Comparison of ENCODE assay signal across 8 cellular contexts in genomic region chr1:44327679-44328491, GRCh38. TPM values are rescaled to one million over a fixed set of nuclear protein-coding genes. Genes with fewer than 3 reads are reported as not detected.
DNase-seq lines count a peak whose midpoint lies in the region; ATAC-seq, FAIRE-seq and TF ChIP-seq lines count a peak whose summit lies in the region.

No MANE protein-coding gene starts in this region.

- no peaks in the 10 kb centered on the region for H3K27me3 ChIP-seq in foreskin keratinocyte

- no peak for TF ChIP-seq CTCF in foreskin keratinocyte (conservative IDR thresholded peaks at IDR 0.05)

- TF ChIP-seq POLR2A in GM12892 (IDR thresholded peaks at IDR 0.05; ENCODE audit: low read depth, low read length): no peak

- DNase-seq in 8988T: peak; percentile 41
- DNase-seq in HT1080 (ENCODE audit: low read depth): peak; percentile 100
- DNase-seq in SHP77 (lab: John Stamatoyannopoulos, UW): peak; percentile 81 to 87
- peak; percentile 100 for DNase-seq in foreskin keratinocyte
- DNase-seq in renal cortical epithelial cell (ENCODE audit: low read depth): peak; percentile 100
- DNase-seq in Kasumi-1 (lab: John Stamatoyannopoulos, UW): no peak
- DNase-seq in GM12892 (ENCODE audit: insufficient read length): no peak

- peak; percentile 96 for ATAC-seq in foreskin keratinocyte
- no peak for ATAC-seq in HG03108 (IDR thresholded peaks at IDR 0.05; ENCODE audit: unreplicated experiment)

- H3K27ac ChIP-seq in foreskin keratinocyte: peak overlapping the region; percentile 55

- no peak for FAIRE-seq in GM12892 (lab: Jason Lieb, UNC)

- H3K4me1 ChIP-seq in foreskin keratinocyte: peaks cover 28% of the 10 kb centered on the region

RNA-seq across cellular contexts. Expression of gene ERI3, which starts 27.2 kb away (rescaled TPM):
- total RNA-seq in HT1080 (2014; rRNA removed; shearing (Covaris generic)): 74.3 and 80.1 TPM in 2 replicates
- polyA plus RNA-seq in HT1080 (2015; cell fraction: cytosol; rRNA removed): 67.7 and 78.5 TPM in 2 replicates
- polyA plus RNA-seq in HT1080 (2015; cell fraction: nucleus; rRNA removed): 45.5 and 57.2 TPM in 2 replicates
- 67.4 and 69.5 TPM in 2 replicates for total RNA-seq in foreskin keratinocyte
- 81.0 and 81.8 TPM in 2 replicates for polyA plus RNA-seq in foreskin keratinocyte
- 52.6 and 67.7 TPM in 2 replicates for total RNA-seq in renal cortical epithelial cell
- 34.0 TPM for polyA plus RNA-seq in GM12892 (2012; ENCODE audit: missing spikeins)

Comparison
In these comparisons a context has a peak if more than half of its experiments do, and no peak if none do; other contexts are left out.
1. DNase-seq: peak in 8988T (single experiment), HT1080 (single experiment), SHP77 (2 of 2), foreskin keratinocyte (2 of 2) and renal cortical epithelial cell (single experiment); none in Kasumi-1 (0 of 2) and GM12892 (single experiment).